8 cellular contexts compared by ENCODE assay signal in the genomic region with DNA sequence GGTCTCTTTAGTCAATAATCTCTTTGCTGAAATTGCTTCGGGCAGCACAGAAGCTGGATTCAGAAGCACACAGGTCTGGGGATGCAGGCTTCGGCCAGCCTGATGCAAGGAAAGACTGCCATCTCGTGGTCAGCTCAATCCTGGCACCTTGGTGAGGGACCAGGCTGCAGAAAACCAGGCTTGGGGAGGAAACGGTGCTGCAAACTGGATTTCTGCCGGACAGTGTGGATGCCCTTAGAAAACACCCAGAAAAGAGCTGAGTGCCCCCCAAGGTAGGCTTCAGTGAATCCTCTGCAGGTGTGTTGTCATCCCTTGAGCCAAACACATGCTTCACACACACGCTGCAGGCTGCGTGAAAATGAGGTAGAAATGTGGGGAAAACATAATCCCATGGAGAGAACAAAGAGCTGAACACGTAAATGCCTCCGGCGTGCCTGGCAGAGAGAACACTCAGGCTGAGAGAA.
A peak's percentile ranks its signal among the peaks of the same experiment; 100 is the strongest.
DNase-seq lines count a peak whose midpoint lies in the region; ATAC-seq, FAIRE-seq and TF ChIP-seq lines count a peak whose summit lies in the region.

No MANE protein-coding gene starts in this region.

- no peak for TF ChIP-seq POLR2A in H54 (IDR thresholded peaks at IDR 0.05; ENCODE audit: low read depth, low read length)

- no peak for FAIRE-seq in H54 (lab: Jason Lieb, UNC)

- ATAC-seq in GM21423 (IDR thresholded peaks at IDR 0.05; ENCODE audit: unreplicated experiment), result no peak

- peak; percentile 76 for DNase-seq in ELF-1 (ENCODE audit: low read depth, low spot score)
- peak; percentile 42 for DNase-seq in H54 (ENCODE audit: insufficient read length, low spot score)
- peak; percentile 84 for DNase-seq in NCI-H146 treated with DMSO at 0.1 percent for 48 hours (lab: John Stamatoyannopoulos, UW; ENCODE audit: unreplicated experiment)
- peak; percentile 2 to 10 (median 4) for DNase-seq in activated CD4-positive, CD25-positive, alpha-beta regulatory T cell (lab: John Stamatoyannopoulos, UW)
- peak; percentile 17 for DNase-seq in dedifferentiated amniotic fluid mesenchymal stem cell (ENCODE audit: extremely low spot score)
- peak; percentile 63 to 76 for DNase-seq in lung microvascular endothelial cell (ENCODE audit: low read depth in 2 of 2)
- peak; percentile 7 for DNase-seq in stimulated activated naive CD4-positive, alpha-beta T cell treated with Interleukin-2 at 50 U/mL for 16 hours (lab: John Stamatoyannopoulos, UW)

Comparison
In these comparisons a context has a peak if more than half of its experiments do, and no peak if none do; other contexts are left out.
1. DNase-seq: peak in every context shown above with its lines; median percentile 84 in NCI-H146 treated with DMSO at 0.1 percent for 48 hours; 76 in ELF-1; 70 in lung microvascular endothelial cell; 42 in H54; 17 in dedifferentiated amniotic fluid mesenchymal stem cell; 7 in stimulated activated naive CD4-positive, alpha-beta T cell treated with Interleukin-2 at 50 U/mL for 16 hours; 4 in activated CD4-positive, CD25-positive, alpha-beta regulatory T cell.